Comparison of ENCODE assay signal across 23 cellular contexts in the genomic region with DNA sequence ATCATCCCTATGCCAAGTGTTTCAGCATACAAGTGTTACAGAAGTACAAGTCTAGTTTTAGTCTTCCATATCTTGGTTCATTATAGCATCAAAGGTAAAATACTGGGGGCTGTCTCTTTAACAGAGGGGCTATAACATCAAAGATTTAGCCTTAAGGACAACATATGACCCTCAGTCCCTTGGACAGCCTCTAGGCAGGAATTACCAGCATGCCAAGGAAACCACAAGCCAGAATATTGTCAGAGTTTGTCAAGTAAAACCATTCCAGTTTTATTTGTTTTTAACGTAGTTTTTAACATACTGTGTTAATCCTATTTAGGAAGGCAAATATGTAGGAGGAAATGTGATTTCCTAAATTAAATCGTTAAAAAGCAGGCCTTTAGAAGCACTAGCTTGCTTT. TPM values are rescaled to one million over a fixed set of nuclear protein-coding genes. Genes with fewer than 3 reads are reported as not detected.
A peak's percentile ranks its signal among the peaks of the same experiment; 100 is the strongest.
DNase-seq lines count a peak whose midpoint lies in the region; ATAC-seq, FAIRE-seq and TF ChIP-seq lines count a peak whose summit lies in the region.
"Had no signal": no experiment of that assay in that cellular context is flagged by ENCODE, and none has a peak within 500 bp of the region (broad histone marks: within the 10 kb centered on the region; RNA-seq: fewer than 3 reads in every experiment).

No MANE protein-coding gene starts in this region.

- ATAC-seq in GM19351 (IDR thresholded peaks at IDR 0.05; ENCODE audit: unreplicated experiment), result no peak
- ATAC-seq: GM12878, HCT116 had no signal

- H3K27me3 ChIP-seq in GM23248 (replicated peaks; ENCODE audit: insufficient read depth), result no peaks in the 10 kb centered on the region

- H3F3A ChIP-seq in GM23248 (ENCODE audit: insufficient read depth), result peaks cover 36% of the 10 kb centered on the region

- H3K9me2 ChIP-seq in GM23248 (ENCODE audit: insufficient read depth), result no peaks in the 10 kb centered on the region

- 50 to 55% methylated on average over 2 of the region's 2 CpGs for WGBS in GM23248 (ENCODE audit: low coverage in 1 of 2, low lambda C conversion rate in 2 of 2, missing lambda C conversion rate in 2 of 2), 2 experiments

- H3K4me3 ChIP-seq in GM23248, result no peak overlapping the region
- H3K4me3 ChIP-seq: GM12878 had no signal

- H3K79me2 ChIP-seq in GM23248 (ENCODE audit: insufficient read depth), result no peaks in the 10 kb centered on the region

- no peak for TF ChIP-seq POLR2A in GM12891 (IDR thresholded peaks at IDR 0.05; ENCODE audit: low read depth, low read length)

- H3K36me3 ChIP-seq in GM23248 (ENCODE audit: low read depth), result peaks cover 20% of the 10 kb centered on the region

- H4K20me1 ChIP-seq in GM23248 (ENCODE audit: insufficient read depth), result no peaks in the 10 kb centered on the region

- peak; percentile 44 for DNase-seq in EH (ENCODE audit: low read depth)
- DNase-seq in GM12891 (ENCODE audit: insufficient read length, low spot score), result no peak
- peak; percentile 3 for DNase-seq in RPMI7951 (ENCODE audit: low read depth)
- DNase-seq in foreskin melanocyte, result peak; percentile 31
- DNase-seq in NCI-H2081 (lab: John Stamatoyannopoulos, UW), result no peak
- no peak for DNase-seq in COR-L47 (lab: John Stamatoyannopoulos, UW)
- no peak for DNase-seq in GM23248
- DNase-seq: AML-193; CD4-positive, alpha-beta T cell; DMS153; DMS79; GOT3; H7; HFFc6; IMR-90; KBM-7 had no signal

- H3K9me3 ChIP-seq in GM23248 (ENCODE audit: low read depth), result no peaks in the 10 kb centered on the region

- H3K4me2 ChIP-seq in GM23248 (ENCODE audit: unreplicated experiment), result no peak overlapping the region

- no peaks in the 10 kb centered on the region for H3K4me1 ChIP-seq in GM23248 (ENCODE audit: insufficient read depth)

- FAIRE-seq in GM12891 (lab: Jason Lieb, UNC), result no peak
- FAIRE-seq: A204.1, GM12878 had no signal

- in situ Hi-C loops in GM23248 (cut with MboI), result no loop called here

- H3K27ac ChIP-seq in GM23248, result no peak overlapping the region
- H3K27ac ChIP-seq: C4-2B, HL-60 had no signal

- no peak overlapping the region for H3K9ac ChIP-seq in GM23248

- H2AFZ ChIP-seq in GM23248, result no peak overlapping the region

TF ChIP-seq in GM12891, 5 proteins besides CTCF, POLR2A, EP300 and RAD21:
- TF ChIP-seq POLR2AphosphoS5 (IDR thresholded peaks at IDR 0.05; ENCODE audit: low read depth, low read length), result 0 out of 2 replicates have a peak, but pooled peaks have one; percentile 12
- no peak for TF ChIP-seq TAF1 (IDR thresholded peaks at IDR 0.05; ENCODE audit: low read depth, low read length)

RNA-seq across cellular contexts. Expression of a gene that starts 18.6 kb away (rescaled TPM):
- 7.1 TPM for polyA plus RNA-seq in GM12891 (2012; ENCODE audit: low read depth, missing spikeins)
- total RNA-seq in RPMI7951 (2014; rRNA removed; shearing (Covaris generic)), result 12.4 and 12.9 TPM in 2 replicates
- total RNA-seq in GM23248 (2014; rRNA removed; shearing (Covaris generic)), result 12.0 and 13.2 TPM in 2 replicates
- polyA plus RNA-seq in GM23248 (2016; fragmentation: Nextera tagmentation; extraction: Ambion mirVana), result 4.1 TPM in 2 replicates

RNA-seq across cellular contexts. Expression of a gene that starts 35.8 kb away (rescaled TPM):
- polyA plus RNA-seq in GM12891 (2012; ENCODE audit: low read depth, missing spikeins), result 5.0 TPM
- total RNA-seq in RPMI7951 (2014; rRNA removed; shearing (Covaris generic)), result 4.2 and 5.9 TPM in 2 replicates
- 1.2 and 2.3 TPM in 2 replicates for total RNA-seq in GM23248 (2014; rRNA removed; shearing (Covaris generic))
- polyA plus RNA-seq in GM23248 (2016; fragmentation: Nextera tagmentation; extraction: Ambion mirVana), result 1.2 TPM in 2 replicates
- total RNA-seq: G401 had no signal

Comparison
In these comparisons a context has a peak if more than half of its experiments do, and no peak if none do; other contexts are left out.
1. DNase-seq: peak in EH (single experiment), RPMI7951 (single experiment) and foreskin melanocyte (single experiment); none in GM12891 (single experiment), NCI-H2081 (0 of 2), COR-L47 (single experiment) and GM23248 (single experiment).